In the genomic region with DNA sequence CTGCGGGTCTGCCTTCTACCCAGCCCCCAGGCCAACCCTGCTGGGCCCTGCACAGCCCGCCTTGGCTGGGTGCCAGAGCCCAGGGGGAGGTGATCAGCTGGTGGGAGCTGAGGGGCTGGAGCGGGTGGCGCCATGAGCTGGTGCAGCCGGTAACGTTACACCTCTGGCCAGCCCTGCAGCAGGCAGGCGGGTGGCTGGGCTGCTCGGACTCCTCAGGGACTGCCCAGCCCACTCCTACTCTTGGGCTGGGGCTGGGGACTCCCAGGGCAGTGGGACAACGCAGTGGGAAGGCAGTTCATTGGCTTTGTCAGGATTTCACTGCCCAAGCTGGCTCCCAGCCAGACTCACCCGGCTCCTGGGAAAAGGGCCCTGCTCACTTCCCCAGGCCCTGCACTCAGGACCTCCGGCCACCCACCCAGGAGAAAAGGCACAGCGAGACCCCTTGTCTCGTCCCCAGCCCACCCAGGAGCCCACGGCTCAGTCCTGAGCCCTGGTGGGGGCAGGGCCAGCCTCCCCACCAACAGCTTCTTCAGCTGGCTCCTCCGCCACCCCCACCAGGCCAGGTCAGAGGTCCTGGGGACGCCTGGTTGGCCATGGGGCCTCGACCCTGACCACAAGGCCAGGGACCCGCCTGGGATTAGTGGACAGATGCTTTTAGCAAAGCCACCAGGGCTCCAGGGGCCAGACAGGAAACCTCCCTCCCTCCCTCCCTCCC, we compare ENCODE assay signal across 1 cellular context.
TF ChIP-seq lines count a peak whose summit lies in the region.

No MANE protein-coding gene starts in this region.

TF ChIP-seq in GM23338, 12 proteins besides CTCF, POLR2A, EP300 and RAD21 (continued from another document):
- TF ChIP-seq POLR2AphosphoS5 (IDR thresholded peaks at IDR 0.05; ENCODE audit: low read depth), result no peak
- TF ChIP-seq EZH2phosphoT487 (IDR thresholded peaks at IDR 0.05; ENCODE audit: unreplicated experiment), result no peak
